In genomic region chr14:100296729-100297128, GRCh38 we compare ENCODE assay signal across 11 cellular contexts. TPM values are rescaled to one million over a fixed set of nuclear protein-coding genes. Genes with fewer than 3 reads are reported as not detected.
DNase-seq lines count a peak whose midpoint lies in the region; FAIRE-seq and TF ChIP-seq lines count a peak whose summit lies in the region.
"Not testable (repeated sequence)": the region's sequence is repeated elsewhere in the genome, so short reads cannot be mapped to it uniquely, and the experiment has no call there.
"Had no signal": no experiment of that assay in that cellular context is flagged by ENCODE, and none has a peak within 500 bp of the region (broad histone marks: within the 10 kb centered on the region; RNA-seq: fewer than 3 reads in every experiment).

No MANE protein-coding gene starts in this region.

- H4K20me1 ChIP-seq in Karpas-422 (ENCODE audit: insufficient read depth, low read depth, low read length) = not testable (repeated sequence)

- not testable (repeated sequence) for H3K9me3 ChIP-seq in Karpas-422 (ENCODE audit: low read length); adrenal gland (replicated peaks in 1 of 3); kidney (ENCODE audit: control insufficient read depth in 1 of 2, low read length in 2 of 2); thymus (ENCODE audit: control insufficient read depth)

- H2AFZ ChIP-seq in Karpas-422 (ENCODE audit: low read length) = not testable (repeated sequence)

- not testable (repeated sequence) for H3K36me3 Mint-ChIP-seq in neural crest cell (ENCODE audit: low read depth)

- H3K4me1 ChIP-seq in Karpas-422 (ENCODE audit: low read length) (peaks cover 75% of the 10 kb centered on the region), adrenal gland (replicated peaks in 1 of 2) (peaks cover 24 to 41% of the 10 kb centered on the region in 2 donors), kidney (ENCODE audit: control insufficient read depth in 1 of 2, insufficient read depth in 1 of 2, low read depth in 1 of 2, low read length in 2 of 2) (peaks cover 14 to 28% of the 10 kb centered on the region in 2 donors)
- not testable (repeated sequence) for H3K4me1 ChIP-seq in thymus (ENCODE audit: control insufficient read depth, insufficient read depth, low read length)

- not testable (repeated sequence) for TF ChIP-seq CTCF in adrenal gland (IDR thresholded peaks at IDR 0.05); dorsolateral prefrontal cortex (IDR thresholded peaks at IDR 0.05 in 54 of 56, conservative IDR thresholded peaks at IDR 0.05 in 2 of 56; ENCODE audit: low read depth in 1 of 56, partially characterized antibody in 56 of 56); kidney (IDR thresholded peaks at IDR 0.05; ENCODE audit: borderline replicate concordance, extremely low read depth, insufficient read depth); neural crest cell (conservative IDR thresholded peaks at IDR 0.05)

- WGBS in adrenal gland, 4 donors = 66 to 73% (median 69%) methylated on average over 10 to 11 of the region's 11 CpGs
- WGBS in thymus = 93% methylated on average over 11 of the region's 11 CpGs

- peak overlapping the region; percentile 46 for H3K4me2 ChIP-seq in Karpas-422 (ENCODE audit: low read depth, low read length, poor library complexity, severe bottlenecking)

- not testable (repeated sequence) for TF ChIP-seq POLR2A in adrenal gland (IDR thresholded peaks at IDR 0.05)

- H3K27ac ChIP-seq in Karpas-422 (ENCODE audit: low read length) (peak overlapping the region; percentile 77), adrenal gland (peak overlapping the region in 4 of 5 donors; percentile 28 to 86 (median 84)), dorsolateral prefrontal cortex (peak overlapping the region in 51 of 59 donors; percentile 31 to 86 (median 70)), kidney (ENCODE audit: low read depth in 2 of 2, low read length in 2 of 2) (peak overlapping the region; percentile 61 to 67), skin epidermis (peak overlapping the region in 14 of 21 experiments; percentile 12 to 71 (median 53)), thymus (ENCODE audit: low read depth) (peak overlapping the region; percentile 18)

- H3K79me2 ChIP-seq in Karpas-422 (ENCODE audit: low read length) = not testable (repeated sequence)

- not testable (repeated sequence) for H3K4me1 Mint-ChIP-seq in neural crest cell

- intact Hi-C loops in adrenal gland (cut with DNase I); dorsolateral prefrontal cortex (cut with DNase I); kidney (cut with DNase I): not testable (repeated sequence)

- H3K9me2 ChIP-seq in Karpas-422 (replicated peaks; ENCODE audit: insufficient read depth, low read length) = not testable (repeated sequence)

- H3K4me3 ChIP-seq in Karpas-422 (ENCODE audit: low read length); adrenal gland; kidney (ENCODE audit: low read length in 2 of 2); skin epidermis; thymus (ENCODE audit: low read length): not testable (repeated sequence)
- peak overlapping the region in 4 of 59 donors; percentile 1 to 16 (median 4) for H3K4me3 ChIP-seq in dorsolateral prefrontal cortex

- H3K9me3 Mint-ChIP-seq in neural crest cell = not testable (repeated sequence)

- FAIRE-seq in kidney (lab: Jason Lieb, UNC) = not testable (repeated sequence)

- not testable (repeated sequence) for H3K27me3 Mint-ChIP-seq in neural crest cell (ENCODE audit: low read depth)

- not testable (repeated sequence) for H3K36me3 ChIP-seq in Karpas-422 (ENCODE audit: insufficient read depth, low read length); kidney (ENCODE audit: control insufficient read depth in 1 of 2, insufficient read depth in 2 of 2, low read length in 2 of 2); thymus (ENCODE audit: control insufficient read depth, insufficient read depth)
- peaks cover 0 to 13% of the 10 kb centered on the region in 2 donors for H3K36me3 ChIP-seq in adrenal gland (replicated peaks in 1 of 2)

- H3K9ac ChIP-seq in Karpas-422 (ENCODE audit: low read length) = peak overlapping the region; percentile 54
- peak overlapping the region in 1 of 2 donors; percentile 35 for H3K9ac ChIP-seq in kidney (ENCODE audit: low read length in 2 of 2)

- not testable (repeated sequence) for DNase-seq in Karpas-422; neural crest cell (ENCODE audit: low read depth, low spot score)
- DNase-seq in adrenal gland (peak in 1 of 7 donors; percentile 23), dorsolateral prefrontal cortex (peak in 4 of 10 donors; percentile 7 to 25 (median 15)), kidney (peak; percentile 61)

- peak overlapping the region; percentile 12 for H3K27ac Mint-ChIP-seq in neural crest cell (ENCODE audit: unreplicated experiment)

- not testable (repeated sequence) for H3K4me3 Mint-ChIP-seq in neural crest cell

- not testable (repeated sequence) for H3K27me3 ChIP-seq in Karpas-422 (ENCODE audit: low read length); adrenal gland; dorsolateral prefrontal cortex; thymus (ENCODE audit: control insufficient read depth, insufficient read depth)

RNA-seq across cellular contexts. Expression of gene SLC25A29, which starts 9.5 kb away (rescaled TPM):
- total RNA-seq in Karpas-422 (2014; rRNA removed; shearing (Covaris generic); ENCODE audit: low replicate concordance) = 29.4 and 83.8 TPM in 2 replicates
- total RNA-seq in adrenal gland (100 to 1,000 TPM in 2 of 8 donors, 10 to 100 TPM in 6; 34.4 to 118 (median 88.4) TPM), dorsolateral prefrontal cortex (100 to 1,000 TPM in 65 of 120 experiments, 10 to 100 TPM in 55; 58.8 to 204 (median 102) TPM), kidney (152 TPM), neural crest cell (123 and 128 TPM in 2 replicates)
- polyA plus RNA-seq in adrenal gland (100 to 1,000 TPM in 2 of 3 donors, 1 to 10 TPM in 1; 9.0 to 277 (median 150) TPM), kidney (ENCODE audit: insufficient read depth, low read depth, low replicate concordance) (88.5 TPM), thymus (90.3 TPM)

RNA-seq across cellular contexts. Expression of gene SLC25A47, which starts 26.4 kb away (rescaled TPM):
- total RNA-seq in Karpas-422 (2014; rRNA removed; shearing (Covaris generic); ENCODE audit: low replicate concordance) = not detected in 2 replicates
- total RNA-seq in adrenal gland (under 1 TPM in 1 of 8 donors, not detected in 7; 0.14 TPM), dorsolateral prefrontal cortex (under 1 TPM in 5 of 120 experiments, not detected in 115; 0.28 to 0.36 (median 0.32) TPM), kidney (not detected), neural crest cell (not detected in 2 replicates)
- polyA plus RNA-seq in adrenal gland (under 1 TPM in 1 of 3 donors, not detected in 2; 0.07 TPM), kidney (ENCODE audit: insufficient read depth, low read depth, low replicate concordance) (1.0 TPM), thymus (0.09 TPM)
- total RNA-seq: activated CD4-positive, alpha-beta T cell treated with anti-CD3 and anti-CD28 coated beads, Interleukin-2, amount 10 ng/mL, durations not matched to agents 24 days and 14 days; activated naive CD4-positive, alpha-beta T cell treated with anti-CD3 and anti-CD28 coated beads for 36 hours; activated T-cell treated with anti-CD3 and anti-CD28 coated beads, Interleukin-2, amount 50 U/mL, for 72 hours; left ventricle myocardium superior had no signal

RNA-seq across cellular contexts. Expression of gene YY1, which starts 57.8 kb away (rescaled TPM):
- total RNA-seq in Karpas-422 (2014; rRNA removed; shearing (Covaris generic); ENCODE audit: low replicate concordance) = 95.9 and 115 TPM in 2 replicates
- 10 to 100 TPM; 44.3 to 79.7 (median 57.4) TPM for total RNA-seq in adrenal gland
- polyA plus RNA-seq in adrenal gland = 10 to 100 TPM; 20.1 to 57.3 (median 32.7) TPM
- total RNA-seq in dorsolateral prefrontal cortex = 10 to 100 TPM; 40.9 to 68.9 (median 52.3) TPM
- 60.4 TPM for total RNA-seq in kidney
- polyA plus RNA-seq in kidney (ENCODE audit: insufficient read depth, low read depth, low replicate concordance) = 34.2 TPM
- 72.0 and 79.9 TPM in 2 replicates for total RNA-seq in neural crest cell
- 72.3 TPM for polyA plus RNA-seq in thymus

Comparison
In these comparisons a context has a peak if more than half of its experiments do, and no peak if none do; other contexts are left out.
1. H3K27ac ChIP-seq: peak in every context shown above with its lines; median percentile 84 in adrenal gland; 77 in Karpas-422; 70 in dorsolateral prefrontal cortex; 64 in kidney; 53 in skin epidermis; 18 in thymus.